In genomic region chr3:87006844-87007439, GRCh38 we compare ENCODE assay signal across 14 cellular contexts. TPM values are rescaled to one million over a fixed set of nuclear protein-coding genes. Genes with fewer than 3 reads are reported as not detected.
DNase-seq lines count a peak whose midpoint lies in the region; ATAC-seq, FAIRE-seq and TF ChIP-seq lines count a peak whose summit lies in the region.
"Had no signal": no experiment of that assay in that cellular context is flagged by ENCODE, and none has a peak within 500 bp of the region (broad histone marks: within the 10 kb centered on the region; RNA-seq: fewer than 3 reads in every experiment).

No MANE protein-coding gene starts in this region.

- no peaks in the 10 kb centered on the region for H3K36me3 Mint-ChIP-seq in progenitor cell of endocrine pancreas (ENCODE audit: insufficient read depth)

- H3K18ac ChIP-seq in H1 (ENCODE audit: extremely low read depth, low read length), result no peak overlapping the region

- no peak overlapping the region for H2AK5ac ChIP-seq in H1 (ENCODE audit: low read depth, low read length)

- ATAC-seq in GM18861 (IDR thresholded peaks at IDR 0.05; ENCODE audit: unreplicated experiment) (no peak), HG02938 (IDR thresholded peaks at IDR 0.05; ENCODE audit: unreplicated experiment) (no peak), GM21423 (IDR thresholded peaks at IDR 0.05; ENCODE audit: unreplicated experiment) (no peak)

- no peaks in the 10 kb centered on the region for H3K27me3 ChIP-seq in H1 (replicated peaks in 1 of 4; ENCODE audit: control insufficient read depth in 3 of 4, extremely low read depth in 1 of 4, insufficient read depth in 3 of 4, low read length in 3 of 4)
- H3K27me3 ChIP-seq: neutrophil had no signal

- H3K56ac ChIP-seq in H1 (replicated peaks; ENCODE audit: insufficient read length, low read depth, low read length), result no peak overlapping the region

- H4K8ac ChIP-seq in H1 (ENCODE audit: extremely low read depth, insufficient read depth, low read length), result no peak overlapping the region

- H3K4me1 ChIP-seq in H1 (replicated peaks in 1 of 4; ENCODE audit: control insufficient read depth in 3 of 4, insufficient read depth in 4 of 4, low read length in 3 of 4), result no peaks in the 10 kb centered on the region

- POLR2A ChIA-PET in H1 (lab: Charles Lee; ENCODE audit: partially characterized antibody), result no interaction called here

- no peak for TF ChIP-seq EP300 in H1 (IDR thresholded peaks at IDR 0.05; ENCODE audit: borderline replicate concordance in 1 of 2, low read depth in 2 of 2, low read length in 2 of 2)

- H4K91ac ChIP-seq in H1 (replicated peaks; ENCODE audit: insufficient read length, low read length), result no peak overlapping the region

- no peak for TF ChIP-seq POLR2A in H1 (IDR thresholded peaks at IDR 0.05; ENCODE audit: control extremely low read depth in 1 of 2, low read depth in 2 of 2, low read length in 2 of 2)

- CTCF ChIA-PET in H1 (lab: Charles Lee; ENCODE audit: partially characterized antibody), result interaction anchor here (0.7 to 4.1 kb wide), 9 partner anchors 14 to 204 kb away, joined by 3 to 19 read pairs (median 4); no protein-coding TSS in a partner anchor

- H2BK5ac ChIP-seq in H1 (ENCODE audit: low read depth, low read length), result no peak overlapping the region

- no peaks in the 10 kb centered on the region for H3K9me3 ChIP-seq in H1 (ENCODE audit: insufficient read depth in 2 of 2, low read depth in 1 of 2, low read length in 1 of 2)
- H3K9me3 ChIP-seq: neutrophil had no signal

- H3K27ac Mint-ChIP-seq in progenitor cell of endocrine pancreas, result no peak overlapping the region
- H3K27ac Mint-ChIP-seq: T-helper 1 cell treated with Interleukin-12 subunit alpha and Interleukin-12 subunit beta and Interleukin-4 antibody, amounts not matched to agents 30 μg/mL and 1 μg/mL, for 36 hours had no signal

- H2BK12ac ChIP-seq in H1 (ENCODE audit: low read depth, low read length), result no peak overlapping the region

- peak; percentile 43 to 45 for TF ChIP-seq RAD21 in H1 (IDR thresholded peaks at IDR 0.05 in 1 of 2, conservative IDR thresholded peaks at IDR 0.05 in 1 of 2; ENCODE audit: low read depth in 2 of 2, low read length in 2 of 2)

- no peak overlapping the region for H3K27ac ChIP-seq in H1 (ENCODE audit: low read depth, low read length)
- H3K27ac ChIP-seq: neutrophil had no signal

- H3K36me3 ChIP-seq in H1 (ENCODE audit: control insufficient read depth in 2 of 4, insufficient read depth in 4 of 4, low read length in 3 of 4), result no peaks in the 10 kb centered on the region
- H3K36me3 ChIP-seq: neutrophil had no signal

- peak in 2 of 3 experiments; percentile 21 to 28; a peak in 2 of 4 replicates for TF ChIP-seq CTCF in H1 (IDR thresholded peaks at IDR 0.05; ENCODE audit: control extremely low read depth in 1 of 3, insufficient read depth in 1 of 3, low read depth in 1 of 3, low read length in 3 of 3)
- TF ChIP-seq CTCF in progenitor cell of endocrine pancreas (IDR thresholded peaks at IDR 0.05; ENCODE audit: unreplicated experiment), result peak; percentile 51

- H4K5ac ChIP-seq in H1 (ENCODE audit: insufficient read length, low read depth, low read length), result no peak overlapping the region

- H2BK120ac ChIP-seq in H1 (replicated peaks; ENCODE audit: low read depth, low read length), result no peak overlapping the region

- H3K4me3 Mint-ChIP-seq in progenitor cell of endocrine pancreas (ENCODE audit: low read depth), result no peak overlapping the region
- H3K4me3 Mint-ChIP-seq: T-helper 1 cell treated with Interleukin-12 subunit alpha and Interleukin-12 subunit beta and Interleukin-4 antibody, amounts not matched to agents 30 μg/mL and 1 μg/mL, for 36 hours had no signal

- DNase-seq in DMS53 (lab: John Stamatoyannopoulos, UW) (peak; percentile 23), DMS53 treated with DMSO at 0.1 percent for 48 hours (lab: John Stamatoyannopoulos, UW; ENCODE audit: unreplicated experiment) (no peak), NCI-H69 (lab: John Stamatoyannopoulos, UW) (peak; percentile 9), H1 (ENCODE audit: low read depth in 1 of 2, low spot score in 2 of 2) (no peak), progenitor cell of endocrine pancreas (ENCODE audit: low spot score, unreplicated experiment) (no peak)
- DNase-seq: 8988T; dermis blood vessel endothelial cell; stimulated activated CD4-positive, alpha-beta T cell treated with anti-CD3 and anti-CD28 coated beads, Interleukin-4, amount 100 ng/mL, for 1 hour had no signal

- H2AFZ ChIP-seq in H1 (ENCODE audit: low read length), result no peak overlapping the region

- 64% methylated on average over 4 of the region's 4 CpGs; no CpG with 5 or more reads in 1 of the 2 experiments for WGBS in H1 (ENCODE audit: extremely low coverage in 1 of 2, insufficient coverage in 1 of 2, insufficient read length in 1 of 2, insufficient replicate concordance in 2 of 2, low coverage in 1 of 2, low lambda C conversion rate in 2 of 2, missing lambda C conversion rate in 1 of 2), 2 experiments

- no peaks in the 10 kb centered on the region for H3K79me2 ChIP-seq in H1 (ENCODE audit: control insufficient read depth in 1 of 2, insufficient read depth in 2 of 2, low read length in 2 of 2)

- no peak overlapping the region for H3K14ac ChIP-seq in H1 (ENCODE audit: insufficient read length)

- H3K9ac ChIP-seq in H1 (replicated peaks in 1 of 4; ENCODE audit: extremely low read depth in 1 of 4, low read depth in 3 of 4, low read length in 3 of 4), result no peak overlapping the region

- H4K20me1 ChIP-seq in H1 (replicated peaks in 1 of 2; ENCODE audit: control insufficient read depth in 1 of 2, insufficient read depth in 2 of 2, low read length in 2 of 2), result no peaks in the 10 kb centered on the region

- no peak overlapping the region for H3K4me2 ChIP-seq in H1 (ENCODE audit: insufficient read depth in 1 of 2, low read depth in 2 of 2, low read length in 2 of 2)

- no peak overlapping the region for H2BK15ac ChIP-seq in H1 (ENCODE audit: low read length)

- no peaks in the 10 kb centered on the region for H3K23me2 ChIP-seq in H1 (ENCODE audit: low read depth, low read length)

- H2BK20ac ChIP-seq in H1 (ENCODE audit: low read length), result no peak overlapping the region

- no peak for FAIRE-seq in H1 (lab: Jason Lieb, UNC)
- FAIRE-seq: islet of Langerhans had no signal

- peaks cover 3% of the 10 kb centered on the region for H3K9me3 Mint-ChIP-seq in progenitor cell of endocrine pancreas (ENCODE audit: low read depth)
- H3K9me3 Mint-ChIP-seq: T-helper 1 cell treated with Interleukin-12 subunit alpha and Interleukin-12 subunit beta and Interleukin-4 antibody, amounts not matched to agents 30 μg/mL and 1 μg/mL, for 36 hours had no signal

- no peaks in the 10 kb centered on the region for H3K4me1 Mint-ChIP-seq in progenitor cell of endocrine pancreas (ENCODE audit: low read depth)

- no peak overlapping the region for H3K23ac ChIP-seq in H1 (ENCODE audit: insufficient read length)

- no peak overlapping the region for H3K4me3 ChIP-seq in H1 (ENCODE audit: extremely low read depth in 1 of 4, insufficient read depth in 2 of 4, low read depth in 3 of 4, low read length in 4 of 4)

- H3K4ac ChIP-seq in H1 (replicated peaks; ENCODE audit: insufficient read length, low read depth, low read length), result no peak overlapping the region

- no peaks in the 10 kb centered on the region for H3K79me1 ChIP-seq in H1 (ENCODE audit: low read depth, low read length)

- H3K27me3 Mint-ChIP-seq in progenitor cell of endocrine pancreas, result peaks cover 2% of the 10 kb centered on the region

TF ChIP-seq in H1, 55 proteins besides CTCF, POLR2A, EP300 and RAD21:
- TF ChIP-seq FOSL1 (IDR thresholded peaks at IDR 0.05; ENCODE audit: insufficient read depth, low read depth, low read length) (no peak), TAF1 (IDR thresholded peaks at IDR 0.05; ENCODE audit: low read depth, low read length) (no peak), ATF2 (IDR thresholded peaks at IDR 0.05; ENCODE audit: low read length) (no peak), MAX (IDR thresholded peaks at IDR 0.05) (no peak), CTBP2 (IDR thresholded peaks at IDR 0.05; ENCODE audit: borderline replicate concordance, insufficient read depth, insufficient read length, low read length) (no peak), CBX5 (IDR thresholded peaks at IDR 0.05; ENCODE audit: low read depth, low read length) (no peak), SAP30 (IDR thresholded peaks at IDR 0.05; ENCODE audit: insufficient read depth, insufficient replicate concordance, low read length) (no peak), BRCA1 (IDR thresholded peaks at IDR 0.05; ENCODE audit: low read depth, low read length) (no peak), CHD1 (IDR thresholded peaks at IDR 0.05; ENCODE audit: low read depth, low read length) (no peak)
TF ChIP-seq in H1: peak in this region for 0.

RNA-seq across cellular contexts. Expression of gene VGLL3, which starts 16.0 kb away (rescaled TPM):
- total RNA-seq in H1 (2021; fragmentation: NEBNext Ultra II Directional; extraction: Animal tissue kit (Norgen Biotek cat#: 25700)), result 13.4 and 21.6 TPM in 2 replicates
- 21.6 and 24.2 TPM in 2 replicates for polyA plus RNA-seq in H1 (2011; rRNA removed)
- polyA plus RNA-seq in H1 (2011; cell fraction: cytosol; rRNA removed), result 6.0 TPM
- polyA plus RNA-seq in H1 (2011; cell fraction: nucleus; rRNA removed), result 17.2 TPM
- 5.3 to 10.0 TPM (median 7.6 TPM) in 4 replicates for polyA plus RNA-seq in H1 (2012, experiment 1 of 2)
- polyA plus RNA-seq in H1 (2012, experiment 2 of 2), result 0.24 TPM
- polyA plus RNA-seq in H1 (2013, experiment 1 of 2), result 7.6 TPM
- 6.5 TPM for polyA plus RNA-seq in H1 (2013, experiment 2 of 2)
- 44.5 and 69.7 TPM in 2 replicates for polyA minus RNA-seq in H1 (2011; rRNA and poly(A)+ RNA removed)
- polyA minus RNA-seq in H1 (2011; cell fraction: cytosol; rRNA and poly(A)+ RNA removed), result 3.0 TPM
- 18.2 TPM for polyA minus RNA-seq in H1 (2011; cell fraction: nucleus; rRNA and poly(A)+ RNA removed)
- 1.9 and 2.0 TPM in 2 replicates for total RNA-seq in progenitor cell of endocrine pancreas

Comparison
In these comparisons a context has a peak if more than half of its experiments do, and no peak if none do; other contexts are left out.
1. DNase-seq: peak in DMS53 (single experiment) and NCI-H69 (single experiment); none in DMS53 treated with DMSO at 0.1 percent for 48 hours (single experiment), H1 (0 of 2) and progenitor cell of endocrine pancreas (single experiment).